In the genomic region with DNA sequence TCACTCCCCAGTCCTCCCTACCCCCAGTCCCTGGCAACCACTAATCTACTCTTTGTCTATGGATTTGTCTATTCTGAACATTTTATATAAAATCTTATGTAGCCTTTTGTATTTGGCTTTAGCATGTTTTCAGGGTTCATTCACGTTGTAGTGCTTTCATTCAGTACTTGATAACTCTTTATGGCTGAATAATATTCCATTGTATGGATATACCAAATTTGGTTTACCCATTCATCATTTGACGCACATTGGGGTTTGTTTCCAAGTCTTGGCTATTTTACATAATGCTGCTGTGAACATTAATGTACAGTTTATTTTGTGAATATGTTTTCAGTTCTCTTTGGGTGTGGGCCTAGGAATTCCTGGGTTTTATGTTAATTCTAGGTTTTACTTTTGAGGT, we compare ENCODE assay signal across 2 cellular contexts.
TF ChIP-seq lines count a peak whose summit lies in the region.

No MANE protein-coding gene starts in this region.

TF ChIP-seq in IMR-90, 13 proteins besides CTCF, POLR2A, EP300 and RAD21:
- TF ChIP-seq, protein P1, sequence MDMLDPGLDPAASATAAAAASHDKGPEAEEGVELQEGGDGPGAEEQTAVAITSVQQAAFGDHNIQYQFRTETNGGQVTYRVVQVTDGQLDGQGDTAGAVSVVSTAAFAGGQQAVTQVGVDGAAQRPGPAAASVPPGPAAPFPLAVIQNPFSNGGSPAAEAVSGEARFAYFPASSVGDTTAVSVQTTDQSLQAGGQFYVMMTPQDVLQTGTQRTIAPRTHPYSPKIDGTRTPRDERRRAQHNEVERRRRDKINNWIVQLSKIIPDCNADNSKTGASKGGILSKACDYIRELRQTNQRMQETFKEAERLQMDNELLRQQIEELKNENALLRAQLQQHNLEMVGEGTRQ (IDR thresholded peaks at IDR 0.05; ENCODE audit: low read depth, low read length), result no peak
- TF ChIP-seq SMC3 (IDR thresholded peaks at IDR 0.05; ENCODE audit: low read depth, low read length) (no peak), MAZ (IDR thresholded peaks at IDR 0.05; ENCODE audit: borderline replicate concordance, low read depth, low read length) (no peak), BHLHE40 (IDR thresholded peaks at IDR 0.05; ENCODE audit: low read depth, low read length) (no peak), FOS (IDR thresholded peaks at IDR 0.05; ENCODE audit: low read depth, low read length) (no peak), NFE2L2 (IDR thresholded peaks at IDR 0.05; ENCODE audit: low read depth, low read length) (no peak), CEBPB (IDR thresholded peaks at IDR 0.05; ENCODE audit: low read depth, low read length) (no peak), MXI1 (IDR thresholded peaks at IDR 0.05; ENCODE audit: borderline replicate concordance, low read depth, low read length) (no peak), CHD1 (IDR thresholded peaks at IDR 0.05; ENCODE audit: low read depth, low read length) (no peak), MAFK (IDR thresholded peaks at IDR 0.05; ENCODE audit: low read depth, low read length) (no peak), RFX5 (IDR thresholded peaks at IDR 0.05; ENCODE audit: low read depth, low read length) (no peak), RCOR1 (IDR thresholded peaks at IDR 0.05; ENCODE audit: insufficient replicate concordance, low read length) (no peak)
- TF ChIP-seq, protein P2, sequence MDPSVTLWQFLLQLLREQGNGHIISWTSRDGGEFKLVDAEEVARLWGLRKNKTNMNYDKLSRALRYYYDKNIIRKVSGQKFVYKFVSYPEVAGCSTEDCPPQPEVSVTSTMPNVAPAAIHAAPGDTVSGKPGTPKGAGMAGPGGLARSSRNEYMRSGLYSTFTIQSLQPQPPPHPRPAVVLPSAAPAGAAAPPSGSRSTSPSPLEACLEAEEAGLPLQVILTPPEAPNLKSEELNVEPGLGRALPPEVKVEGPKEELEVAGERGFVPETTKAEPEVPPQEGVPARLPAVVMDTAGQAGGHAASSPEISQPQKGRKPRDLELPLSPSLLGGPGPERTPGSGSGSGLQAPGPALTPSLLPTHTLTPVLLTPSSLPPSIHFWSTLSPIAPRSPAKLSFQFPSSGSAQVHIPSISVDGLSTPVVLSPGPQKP (IDR thresholded peaks at IDR 0.05; ENCODE audit: borderline replicate concordance, low read depth, low read length), result no peak
TF ChIP-seq in IMR-90: peak in this region for 0.

TF ChIP-seq in GM12878, 131 proteins besides CTCF, POLR2A, EP300 and RAD21:
- TF ChIP-seq SUZ12 (IDR thresholded peaks at IDR 0.05; ENCODE audit: unreplicated experiment), result no peak
- TF ChIP-seq, protein P3, sequence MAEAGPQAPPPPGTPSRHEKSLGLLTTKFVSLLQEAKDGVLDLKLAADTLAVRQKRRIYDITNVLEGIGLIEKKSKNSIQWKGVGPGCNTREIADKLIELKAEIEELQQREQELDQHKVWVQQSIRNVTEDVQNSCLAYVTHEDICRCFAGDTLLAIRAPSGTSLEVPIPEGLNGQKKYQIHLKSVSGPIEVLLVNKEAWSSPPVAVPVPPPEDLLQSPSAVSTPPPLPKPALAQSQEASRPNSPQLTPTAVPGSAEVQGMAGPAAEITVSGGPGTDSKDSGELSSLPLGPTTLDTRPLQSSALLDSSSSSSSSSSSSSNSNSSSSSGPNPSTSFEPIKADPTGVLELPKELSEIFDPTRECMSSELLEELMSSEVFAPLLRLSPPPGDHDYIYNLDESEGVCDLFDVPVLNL (IDR thresholded peaks at IDR 0.05; ENCODE audit: low read depth, low read length), result no peak
- TF ChIP-seq PAX8 (IDR thresholded peaks at IDR 0.05), result no peak
- TF ChIP-seq STAT3 (IDR thresholded peaks at IDR 0.05; ENCODE audit: low read depth, low read length), result no peak
- TF ChIP-seq, protein P4, sequence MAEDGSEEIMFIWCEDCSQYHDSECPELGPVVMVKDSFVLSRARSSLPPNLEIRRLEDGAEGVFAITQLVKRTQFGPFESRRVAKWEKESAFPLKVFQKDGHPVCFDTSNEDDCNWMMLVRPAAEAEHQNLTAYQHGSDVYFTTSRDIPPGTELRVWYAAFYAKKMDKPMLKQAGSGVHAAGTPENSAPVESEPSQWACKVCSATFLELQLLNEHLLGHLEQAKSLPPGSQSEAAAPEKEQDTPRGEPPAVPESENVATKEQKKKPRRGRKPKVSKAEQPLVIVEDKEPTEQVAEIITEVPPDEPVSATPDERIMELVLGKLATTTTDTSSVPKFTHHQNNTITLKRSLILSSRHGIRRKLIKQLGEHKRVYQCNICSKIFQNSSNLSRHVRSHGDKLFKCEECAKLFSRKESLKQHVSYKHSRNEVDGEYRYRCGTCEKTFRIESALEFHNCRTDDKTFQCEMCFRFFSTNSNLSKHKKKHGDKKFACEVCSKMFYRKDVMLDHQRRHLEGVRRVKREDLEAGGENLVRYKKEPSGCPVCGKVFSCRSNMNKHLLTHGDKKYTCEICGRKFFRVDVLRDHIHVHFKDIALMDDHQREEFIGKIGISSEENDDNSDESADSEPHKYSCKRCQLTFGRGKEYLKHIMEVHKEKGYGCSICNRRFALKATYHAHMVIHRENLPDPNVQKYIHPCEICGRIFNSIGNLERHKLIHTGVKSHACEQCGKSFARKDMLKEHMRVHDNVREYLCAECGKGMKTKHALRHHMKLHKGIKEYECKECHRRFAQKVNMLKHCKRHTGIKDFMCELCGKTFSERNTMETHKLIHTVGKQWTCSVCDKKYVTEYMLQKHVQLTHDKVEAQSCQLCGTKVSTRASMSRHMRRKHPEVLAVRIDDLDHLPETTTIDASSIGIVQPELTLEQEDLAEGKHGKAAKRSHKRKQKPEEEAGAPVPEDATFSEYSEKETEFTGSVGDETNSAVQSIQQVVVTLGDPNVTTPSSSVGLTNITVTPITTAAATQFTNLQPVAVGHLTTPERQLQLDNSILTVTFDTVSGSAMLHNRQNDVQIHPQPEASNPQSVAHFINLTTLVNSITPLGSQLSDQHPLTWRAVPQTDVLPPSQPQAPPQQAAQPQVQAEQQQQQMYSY (CRISPR knock-in tag; IDR thresholded peaks at IDR 0.05), result no peak
- no peak for TF ChIP-seq CEBPB (IDR thresholded peaks at IDR 0.05; ENCODE audit: borderline replicate concordance in 1 of 2, low read depth in 2 of 2, low read length in 2 of 2)
- no peak for TF ChIP-seq IKZF2 (IDR thresholded peaks at IDR 0.05)
- TF ChIP-seq, protein P5, sequence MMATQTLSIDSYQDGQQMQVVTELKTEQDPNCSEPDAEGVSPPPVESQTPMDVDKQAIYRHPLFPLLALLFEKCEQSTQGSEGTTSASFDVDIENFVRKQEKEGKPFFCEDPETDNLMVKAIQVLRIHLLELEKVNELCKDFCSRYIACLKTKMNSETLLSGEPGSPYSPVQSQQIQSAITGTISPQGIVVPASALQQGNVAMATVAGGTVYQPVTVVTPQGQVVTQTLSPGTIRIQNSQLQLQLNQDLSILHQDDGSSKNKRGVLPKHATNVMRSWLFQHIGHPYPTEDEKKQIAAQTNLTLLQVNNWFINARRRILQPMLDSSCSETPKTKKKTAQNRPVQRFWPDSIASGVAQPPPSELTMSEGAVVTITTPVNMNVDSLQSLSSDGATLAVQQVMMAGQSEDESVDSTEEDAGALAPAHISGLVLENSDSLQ (IDR thresholded peaks at IDR 0.05), result no peak
- TF ChIP-seq, protein P6, sequence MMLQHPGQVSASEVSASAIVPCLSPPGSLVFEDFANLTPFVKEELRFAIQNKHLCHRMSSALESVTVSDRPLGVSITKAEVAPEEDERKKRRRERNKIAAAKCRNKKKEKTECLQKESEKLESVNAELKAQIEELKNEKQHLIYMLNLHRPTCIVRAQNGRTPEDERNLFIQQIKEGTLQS (IDR thresholded peaks at IDR 0.05; ENCODE audit: borderline replicate concordance, extremely low read depth, low read depth, low read length), result no peak
- no peak for TF ChIP-seq JUNB (IDR thresholded peaks at IDR 0.05)
- TF ChIP-seq, protein P7, sequence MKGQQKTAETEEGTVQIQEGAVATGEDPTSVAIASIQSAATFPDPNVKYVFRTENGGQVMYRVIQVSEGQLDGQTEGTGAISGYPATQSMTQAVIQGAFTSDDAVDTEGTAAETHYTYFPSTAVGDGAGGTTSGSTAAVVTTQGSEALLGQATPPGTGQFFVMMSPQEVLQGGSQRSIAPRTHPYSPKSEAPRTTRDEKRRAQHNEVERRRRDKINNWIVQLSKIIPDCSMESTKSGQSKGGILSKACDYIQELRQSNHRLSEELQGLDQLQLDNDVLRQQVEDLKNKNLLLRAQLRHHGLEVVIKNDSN (IDR thresholded peaks at IDR 0.05; ENCODE audit: borderline replicate concordance, extremely low read length, insufficient read depth, low read depth, low read length), result no peak
- TF ChIP-seq, protein P8, sequence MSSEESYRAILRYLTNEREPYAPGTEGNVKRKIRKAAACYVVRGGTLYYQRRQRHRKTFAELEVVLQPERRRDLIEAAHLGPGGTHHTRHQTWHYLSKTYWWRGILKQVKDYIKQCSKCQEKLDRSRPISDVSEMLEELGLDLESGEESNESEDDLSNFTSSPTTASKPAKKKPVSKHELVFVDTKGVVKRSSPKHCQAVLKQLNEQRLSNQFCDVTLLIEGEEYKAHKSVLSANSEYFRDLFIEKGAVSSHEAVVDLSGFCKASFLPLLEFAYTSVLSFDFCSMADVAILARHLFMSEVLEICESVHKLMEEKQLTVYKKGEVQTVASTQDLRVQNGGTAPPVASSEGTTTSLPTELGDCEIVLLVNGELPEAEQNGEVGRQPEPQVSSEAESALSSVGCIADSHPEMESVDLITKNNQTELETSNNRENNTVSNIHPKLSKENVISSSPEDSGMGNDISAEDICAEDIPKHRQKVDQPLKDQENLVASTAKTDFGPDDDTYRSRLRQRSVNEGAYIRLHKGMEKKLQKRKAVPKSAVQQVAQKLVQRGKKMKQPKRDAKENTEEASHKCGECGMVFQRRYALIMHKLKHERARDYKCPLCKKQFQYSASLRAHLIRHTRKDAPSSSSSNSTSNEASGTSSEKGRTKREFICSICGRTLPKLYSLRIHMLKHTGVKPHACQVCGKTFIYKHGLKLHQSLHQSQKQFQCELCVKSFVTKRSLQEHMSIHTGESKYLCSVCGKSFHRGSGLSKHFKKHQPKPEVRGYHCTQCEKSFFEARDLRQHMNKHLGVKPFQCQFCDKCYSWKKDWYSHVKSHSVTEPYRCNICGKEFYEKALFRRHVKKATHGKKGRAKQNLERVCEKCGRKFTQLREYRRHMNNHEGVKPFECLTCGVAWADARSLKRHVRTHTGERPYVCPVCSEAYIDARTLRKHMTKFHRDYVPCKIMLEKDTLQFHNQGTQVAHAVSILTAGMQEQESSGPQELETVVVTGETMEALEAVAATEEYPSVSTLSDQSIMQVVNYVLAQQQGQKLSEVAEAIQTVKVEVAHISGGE (CRISPR knock-in tag; IDR thresholded peaks at IDR 0.05), result no peak
- TF ChIP-seq NFIC (IDR thresholded peaks at IDR 0.05; ENCODE audit: low read depth, low read length), result no peak
- TF ChIP-seq, protein P9, sequence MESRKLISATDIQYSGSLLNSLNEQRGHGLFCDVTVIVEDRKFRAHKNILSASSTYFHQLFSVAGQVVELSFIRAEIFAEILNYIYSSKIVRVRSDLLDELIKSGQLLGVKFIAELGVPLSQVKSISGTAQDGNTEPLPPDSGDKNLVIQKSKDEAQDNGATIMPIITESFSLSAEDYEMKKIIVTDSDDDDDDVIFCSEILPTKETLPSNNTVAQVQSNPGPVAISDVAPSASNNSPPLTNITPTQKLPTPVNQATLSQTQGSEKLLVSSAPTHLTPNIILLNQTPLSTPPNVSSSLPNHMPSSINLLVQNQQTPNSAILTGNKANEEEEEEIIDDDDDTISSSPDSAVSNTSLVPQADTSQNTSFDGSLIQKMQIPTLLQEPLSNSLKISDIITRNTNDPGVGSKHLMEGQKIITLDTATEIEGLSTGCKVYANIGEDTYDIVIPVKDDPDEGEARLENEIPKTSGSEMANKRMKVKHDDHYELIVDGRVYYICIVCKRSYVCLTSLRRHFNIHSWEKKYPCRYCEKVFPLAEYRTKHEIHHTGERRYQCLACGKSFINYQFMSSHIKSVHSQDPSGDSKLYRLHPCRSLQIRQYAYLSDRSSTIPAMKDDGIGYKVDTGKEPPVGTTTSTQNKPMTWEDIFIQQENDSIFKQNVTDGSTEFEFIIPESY (IDR thresholded peaks at IDR 0.05), result no peak
- no peak for TF ChIP-seq NFXL1 (IDR thresholded peaks at IDR 0.05; ENCODE audit: borderline replicate concordance)
- TF ChIP-seq ZNF274 (IDR thresholded peaks at IDR 0.05; ENCODE audit: insufficient read depth, insufficient read length), result no peak
- TF ChIP-seq, protein P10, sequence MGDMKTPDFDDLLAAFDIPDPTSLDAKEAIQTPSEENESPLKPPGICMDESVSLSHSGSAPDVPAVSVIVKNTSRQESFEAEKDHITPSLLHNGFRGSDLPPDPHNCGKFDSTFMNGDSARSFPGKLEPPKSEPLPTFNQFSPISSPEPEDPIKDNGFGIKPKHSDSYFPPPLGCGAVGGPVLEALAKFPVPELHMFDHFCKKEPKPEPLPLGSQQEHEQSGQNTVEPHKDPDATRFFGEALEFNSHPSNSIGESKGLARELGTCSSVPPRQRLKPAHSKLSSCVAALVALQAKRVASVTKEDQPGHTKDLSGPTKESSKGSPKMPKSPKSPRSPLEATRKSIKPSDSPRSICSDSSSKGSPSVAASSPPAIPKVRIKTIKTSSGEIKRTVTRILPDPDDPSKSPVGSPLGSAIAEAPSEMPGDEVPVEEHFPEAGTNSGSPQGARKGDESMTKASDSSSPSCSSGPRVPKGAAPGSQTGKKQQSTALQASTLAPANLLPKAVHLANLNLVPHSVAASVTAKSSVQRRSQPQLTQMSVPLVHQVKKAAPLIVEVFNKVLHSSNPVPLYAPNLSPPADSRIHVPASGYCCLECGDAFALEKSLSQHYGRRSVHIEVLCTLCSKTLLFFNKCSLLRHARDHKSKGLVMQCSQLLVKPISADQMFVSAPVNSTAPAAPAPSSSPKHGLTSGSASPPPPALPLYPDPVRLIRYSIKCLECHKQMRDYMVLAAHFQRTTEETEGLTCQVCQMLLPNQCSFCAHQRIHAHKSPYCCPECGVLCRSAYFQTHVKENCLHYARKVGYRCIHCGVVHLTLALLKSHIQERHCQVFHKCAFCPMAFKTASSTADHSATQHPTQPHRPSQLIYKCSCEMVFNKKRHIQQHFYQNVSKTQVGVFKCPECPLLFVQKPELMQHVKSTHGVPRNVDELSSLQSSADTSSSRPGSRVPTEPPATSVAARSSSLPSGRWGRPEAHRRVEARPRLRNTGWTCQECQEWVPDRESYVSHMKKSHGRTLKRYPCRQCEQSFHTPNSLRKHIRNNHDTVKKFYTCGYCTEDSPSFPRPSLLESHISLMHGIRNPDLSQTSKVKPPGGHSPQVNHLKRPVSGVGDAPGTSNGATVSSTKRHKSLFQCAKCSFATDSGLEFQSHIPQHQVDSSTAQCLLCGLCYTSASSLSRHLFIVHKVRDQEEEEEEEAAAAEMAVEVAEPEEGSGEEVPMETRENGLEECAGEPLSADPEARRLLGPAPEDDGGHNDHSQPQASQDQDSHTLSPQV (IDR thresholded peaks at IDR 0.05), result no peak
- TF ChIP-seq POU2F2 (IDR thresholded peaks at IDR 0.05; ENCODE audit: borderline replicate concordance, low read depth, low read length), result no peak
- no peak for TF ChIP-seq KDM1A (IDR thresholded peaks at IDR 0.05; ENCODE audit: borderline replicate concordance)
